In genomic region chr1:28280961-28281360, GRCh38 we compare ENCODE assay signal across 26 cellular contexts. TPM values are rescaled to one million over a fixed set of nuclear protein-coding genes. Genes with fewer than 3 reads are reported as not detected.
DNase-seq lines count a peak whose midpoint lies in the region; ATAC-seq and TF ChIP-seq lines count a peak whose summit lies in the region.
"Had no signal": no experiment of that assay in that cellular context is flagged by ENCODE, and none has a peak within 500 bp of the region (broad histone marks: within the 10 kb centered on the region; RNA-seq: fewer than 3 reads in every experiment).

No MANE protein-coding gene starts in this region.

- peak overlapping the region; percentile 60 for H3K27ac Mint-ChIP-seq in T-helper 17 cell
- H3K27ac Mint-ChIP-seq: activated CD4-positive, alpha-beta memory T cell treated with anti-CD3 and anti-CD28 coated beads for 36 hours; endodermal cell; immature natural killer cell had no signal

- no peaks in the 10 kb centered on the region for H3K9me3 ChIP-seq in T-helper 17 cell (ENCODE audit: control insufficient read depth, low read length, poor library complexity, severe bottlenecking)
- no peaks in the 10 kb centered on the region for H3K9me3 ChIP-seq in heart left ventricle
- H3K9me3 ChIP-seq in lower lobe of right lung: no peaks in the 10 kb centered on the region
- H3K9me3 ChIP-seq in upper lobe of right lung: no peaks in the 10 kb centered on the region
- H3K9me3 ChIP-seq: body of pancreas, esophagus muscularis mucosa, HAP-1, prostate gland had no signal

- no peak for TF ChIP-seq POLR2A in heart left ventricle (IDR thresholded peaks at IDR 0.05)

- peaks cover 0 to 70% (median 60%) of the 10 kb centered on the region in 9 donors for H3K36me3 ChIP-seq in heart left ventricle
- peaks cover 64% of the 10 kb centered on the region for H3K36me3 ChIP-seq in lower lobe of right lung
- peaks cover 64% of the 10 kb centered on the region for H3K36me3 ChIP-seq in upper lobe of right lung

- H3K4me3 ChIP-seq in heart left ventricle (no peak overlapping the region), lower lobe of right lung (no peak overlapping the region), upper lobe of right lung (no peak overlapping the region)
- H3K4me3 ChIP-seq: body of pancreas, esophagus muscularis mucosa, HAP-1, prostate gland had no signal

- ATAC-seq in T-helper 17 cell (no peak), heart left ventricle (peak in 3 of 4 donors; percentile 43 to 47 (median 47)), lower lobe of right lung (peak; percentile 39 to 45), upper lobe of right lung (peak; percentile 60)
- ATAC-seq: activated naive CD8-positive, alpha-beta T cell treated with anti-CD3 and anti-CD28 coated beads, Interleukin-2, amount 50 U/mL, for 24 hours; body of pancreas had no signal

- H3K4me1 Mint-ChIP-seq in T-helper 17 cell: peaks cover 6% of the 10 kb centered on the region
- H3K4me1 Mint-ChIP-seq: activated naive CD8-positive, alpha-beta T cell treated with anti-CD3 and anti-CD28 coated beads, Interleukin-2, amount 50 U/mL, for 24 hours; endodermal cell; IgD-negative memory B cell had no signal

- intact Hi-C loops in heart left ventricle (cut with DNase I) (no loop called here), lower lobe of right lung (cut with DNase I) (no loop called here), upper lobe of right lung (cut with DNase I) (no loop called here)

- DNase-seq in T-helper 17 cell: no peak
- DNase-seq in heart left ventricle: peak in 1 of 5 donors; percentile 34
- DNase-seq in lower lobe of right lung: no peak
- no peak for DNase-seq in upper lobe of right lung
- DNase-seq in NOMO-1 (lab: John Stamatoyannopoulos, UW; ENCODE audit: unreplicated experiment in 2 of 2): no peak
- no peak for DNase-seq in NCI-H524 treated with DMSO at 0.1 percent for 48 hours (lab: John Stamatoyannopoulos, UW)
- DNase-seq in DMS153 (lab: John Stamatoyannopoulos, UW): no peak
- DNase-seq: activated CD4-positive, alpha-beta memory T cell treated with anti-CD3 and anti-CD28 coated beads for 36 hours; activated effector memory CD4-positive, alpha-beta T cell treated with Interleukin-2 at 50 U/mL for 16 hours; activated naive CD8-positive, alpha-beta T cell treated with anti-CD3 and anti-CD28 coated beads, Interleukin-2, amount 50 U/mL, for 24 hours; body of pancreas; endodermal cell; foreskin melanocyte; hippocampal formation; immature natural killer cell; mammary epithelial cell; NCI-H2081 treated with DMSO at 0.1 percent for 48 hours; NCI-H446; OCI-M1; SIG-M5; SW 1271 had no signal

- H3K27ac ChIP-seq in heart left ventricle (peak overlapping the region in 5 of 12 donors; percentile 20 to 66 (median 49)), lower lobe of right lung (peak overlapping the region; percentile 61), upper lobe of right lung (peak overlapping the region; percentile 47)
- H3K27ac ChIP-seq: C4-2B, prostate gland had no signal

- H3K4me1 ChIP-seq in heart left ventricle: peaks cover 0 to 30% (median 2%) of the 10 kb centered on the region in 12 donors
- peaks cover 28% of the 10 kb centered on the region for H3K4me1 ChIP-seq in lower lobe of right lung
- peaks cover 14% of the 10 kb centered on the region for H3K4me1 ChIP-seq in upper lobe of right lung
- H3K4me1 ChIP-seq: body of pancreas, HAP-1, prostate gland had no signal

- no peaks in the 10 kb centered on the region for H3K27me3 ChIP-seq in heart left ventricle
- H3K27me3 ChIP-seq in lower lobe of right lung (ENCODE audit: low read depth): no peaks in the 10 kb centered on the region
- no peaks in the 10 kb centered on the region for H3K27me3 ChIP-seq in upper lobe of right lung
- H3K27me3 ChIP-seq: body of pancreas, esophagus muscularis mucosa had no signal

- WGBS in heart left ventricle, 4 donors: 51 to 73% (median 63%) methylated on average over 4 to 5 of the region's 5 CpGs

- H3K27me3 Mint-ChIP-seq in T-helper 17 cell: no peaks in the 10 kb centered on the region
- H3K27me3 Mint-ChIP-seq: activated CD4-positive, alpha-beta memory T cell treated with anti-CD3 and anti-CD28 coated beads for 36 hours; activated naive CD8-positive, alpha-beta T cell treated with anti-CD3 and anti-CD28 coated beads, Interleukin-2, amount 50 U/mL, for 24 hours; IgD-negative memory B cell had no signal

- H3K4me3 Mint-ChIP-seq in T-helper 17 cell: peak overlapping the region; percentile 12
- H3K4me3 Mint-ChIP-seq: activated CD4-positive, alpha-beta memory T cell treated with anti-CD3 and anti-CD28 coated beads for 36 hours; activated naive CD8-positive, alpha-beta T cell treated with anti-CD3 and anti-CD28 coated beads, Interleukin-2, amount 50 U/mL, for 24 hours; endodermal cell; IgD-negative memory B cell; immature natural killer cell had no signal

- H3K36me3 Mint-ChIP-seq in T-helper 17 cell (ENCODE audit: low read depth): peaks cover 6% of the 10 kb centered on the region

- TF ChIP-seq CTCF in heart left ventricle (IDR thresholded peaks at IDR 0.05) (no peak), lower lobe of right lung (IDR thresholded peaks at IDR 0.05) (no peak), upper lobe of right lung (IDR thresholded peaks at IDR 0.05) (no peak)

RNA-seq across cellular contexts. Expression of gene SESN2, which starts 21.6 kb away (rescaled TPM):
- 10 to 100 TPM; 16.6 to 35.3 TPM for total RNA-seq in T-helper 17 cell
- total RNA-seq in heart left ventricle: 1 to 10 TPM; 2.4 to 6.4 (median 4.7) TPM
- polyA plus RNA-seq in heart left ventricle: 1 to 10 TPM; 2.1 to 8.8 TPM
- 13.1 TPM for total RNA-seq in lower lobe of right lung
- total RNA-seq in upper lobe of right lung: 15.6 TPM

RNA-seq across cellular contexts. Expression of gene ATP5IF1, which starts 45.0 kb away (rescaled TPM):
- total RNA-seq in T-helper 17 cell (10 to 100 TPM; 75.6 to 83.7 TPM), heart left ventricle (100 to 1,000 TPM; 209 to 865 (median 423) TPM), lower lobe of right lung (109 TPM), upper lobe of right lung (87.2 TPM)
- 1,000 to 10,000 TPM in 1 of 2 donors, 100 to 1,000 TPM in 1; 286 to 3,101 TPM for polyA plus RNA-seq in heart left ventricle

RNA-seq across cellular contexts. Expression of gene MED18, which starts 47.9 kb away (rescaled TPM):
- total RNA-seq in T-helper 17 cell (1 to 10 TPM; 4.6 to 4.7 TPM), heart left ventricle (10 to 100 TPM in 6 of 9 donors, 1 to 10 TPM in 3; 7.1 to 17.2 (median 11.5) TPM), lower lobe of right lung (12.6 TPM), upper lobe of right lung (14.0 TPM)
- 10 to 100 TPM; 10.7 to 14.2 TPM for polyA plus RNA-seq in heart left ventricle

RNA-seq across cellular contexts. Expression of gene DNAJC8, which starts 48.1 kb away (rescaled TPM):
- total RNA-seq in T-helper 17 cell (10 to 100 TPM; 52.1 to 58.4 TPM), heart left ventricle (10 to 100 TPM; 47.1 to 66.9 (median 58.4) TPM), lower lobe of right lung (68.9 TPM), upper lobe of right lung (65.4 TPM)
- polyA plus RNA-seq in heart left ventricle: 10 to 100 TPM; 53.8 to 84.9 TPM
